11 cellular contexts compared by ENCODE assay signal in the genomic region with DNA sequence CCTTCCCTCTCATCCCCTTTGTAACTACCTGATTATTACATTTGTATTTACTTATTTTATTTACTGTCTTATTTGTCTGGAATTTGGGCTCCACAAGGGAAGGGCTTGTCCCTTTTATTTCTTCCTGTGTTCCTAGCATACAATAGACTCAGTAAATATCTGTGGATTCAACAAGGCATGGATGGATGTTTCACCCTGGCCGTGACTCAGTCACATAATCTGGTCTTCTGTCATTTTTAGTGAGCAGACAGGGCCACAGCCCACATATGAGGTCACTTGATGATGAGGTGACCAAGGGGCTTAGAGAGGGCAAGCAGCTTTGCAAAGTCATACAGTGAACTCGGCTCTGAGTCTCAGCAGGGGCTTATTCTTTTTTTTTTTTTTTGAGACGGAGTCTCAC. TPM values are rescaled to one million over a fixed set of nuclear protein-coding genes. Genes with fewer than 3 reads are reported as not detected.
DNase-seq lines count a peak whose midpoint lies in the region; ATAC-seq and TF ChIP-seq lines count a peak whose summit lies in the region.
"Had no signal": no experiment of that assay in that cellular context is flagged by ENCODE, and none has a peak within 500 bp of the region (broad histone marks: within the 10 kb centered on the region; RNA-seq: fewer than 3 reads in every experiment).

No MANE protein-coding gene starts in this region.

- H3K4me1 ChIP-seq in neuronal stem cell (ENCODE audit: control insufficient read depth in 2 of 2, insufficient read depth in 1 of 2, low read depth in 1 of 2, low read length in 2 of 2) = peaks cover 37 to 39% of the 10 kb centered on the region in 2 donors

- H3K27ac ChIP-seq in RWPE1 (peak overlapping the region; percentile 70; the same call in 1 of the 2 replicates), neuronal stem cell (replicated peaks; ENCODE audit: low read length) (peak overlapping the region; percentile 93)

- POLR2A ChIA-PET in RWPE1 (lab: Yijun Ruan, JAX; ENCODE audit: low non-redundant PET) = no interaction called here

- H2BK12ac ChIP-seq in neuronal stem cell (ENCODE audit: low read length) = no peak overlapping the region

- H3K4me2 ChIP-seq in neuronal stem cell (ENCODE audit: insufficient read depth, low read length, poor library complexity, severe bottlenecking) = peak overlapping the region; percentile 19

- H3K79me1 ChIP-seq in neuronal stem cell (ENCODE audit: low read depth, low read length) = no peaks in the 10 kb centered on the region

- WGBS in neuronal stem cell (ENCODE audit: extremely low coverage in 2 of 2, insufficient read length in 2 of 2, insufficient replicate concordance in 1 of 2), 2 donors = no CpG with 5 or more reads among the region's 3 CpGs

- CTCF ChIA-PET in RWPE1 (lab: Yijun Ruan, JAX) = no interaction called here

- H4K8ac ChIP-seq in neuronal stem cell (ENCODE audit: low read depth, low read length) = no peak overlapping the region

- no peak for ATAC-seq in GM21529 (IDR thresholded peaks at IDR 0.05; ENCODE audit: unreplicated experiment)

- no peak overlapping the region for H3K4ac ChIP-seq in neuronal stem cell (ENCODE audit: low read length)

- H2BK5ac ChIP-seq in neuronal stem cell (ENCODE audit: low read length) = no peak overlapping the region

- no peak overlapping the region for H2BK15ac ChIP-seq in neuronal stem cell (ENCODE audit: low read length)

- H3K27me3 ChIP-seq in neuronal stem cell (ENCODE audit: control insufficient read depth in 3 of 3, insufficient read depth in 3 of 3, low read depth in 1 of 3, low read length in 3 of 3) = no peaks in the 10 kb centered on the region

- H2AFZ ChIP-seq in neuronal stem cell (ENCODE audit: low read length) = peak overlapping the region; percentile 72

- H3K9ac ChIP-seq in neuronal stem cell (ENCODE audit: low read depth, low read length, poor library complexity) = no peak overlapping the region

- no peak for TF ChIP-seq CTCF in RWPE1 (conservative IDR thresholded peaks at IDR 0.05; ENCODE audit: low read depth)

- DNase-seq in Daoy (ENCODE audit: low read depth) (peak; percentile 42), RWPE1 (ENCODE audit: low spot score) (no peak), erythroblast (lab: John Stamatoyannopoulos, UW) (peak; percentile 12 to 52), neuronal stem cell (ENCODE audit: low spot score) (no peak), ACHN (no peak)
- no peak for DNase-seq in central memory CD4-positive, alpha-beta T cell
- DNase-seq in stimulated activated naive CD4-positive, alpha-beta T cell treated with Interleukin-2 at 50 U/mL for 16 hours (lab: John Stamatoyannopoulos, UW) = no peak
- DNase-seq: effector memory CD4-positive, alpha-beta T cell; midbrain; NCI-H2081 had no signal

- no peak overlapping the region for H3K4me3 ChIP-seq in neuronal stem cell (ENCODE audit: low read length in 2 of 2)

- no peaks in the 10 kb centered on the region for H3K36me3 ChIP-seq in neuronal stem cell (replicated peaks in 1 of 2; ENCODE audit: control insufficient read depth in 2 of 2, insufficient read depth in 2 of 2, low read length in 2 of 2)

- H4K91ac ChIP-seq in neuronal stem cell (ENCODE audit: low read depth, low read length, poor library complexity) = no peak overlapping the region

- in situ Hi-C loops in ACHN (cut with HindIII; ENCODE audit: low pct_ligation_motif_present, low pct_unique_long_range_greater_than_20kb, low sequenced_read_pairs) = no loop called here

- no peak overlapping the region for H3K23ac ChIP-seq in neuronal stem cell (ENCODE audit: low read depth, low read length, poor library complexity)

- TF ChIP-seq POLR2A in erythroblast (IDR thresholded peaks at IDR 0.05; ENCODE audit: low read length) = no peak

- H2AK5ac ChIP-seq in neuronal stem cell (ENCODE audit: low read depth, low read length) = no peak overlapping the region

- H3K9me3 ChIP-seq in neuronal stem cell (replicated peaks in 1 of 2; ENCODE audit: control insufficient read depth in 2 of 2, insufficient read depth in 1 of 2, low read depth in 1 of 2, low read length in 2 of 2) = no peaks in the 10 kb centered on the region

- no peak overlapping the region for H3K18ac ChIP-seq in neuronal stem cell (ENCODE audit: low read length)

- no peak overlapping the region for H3K14ac ChIP-seq in neuronal stem cell (ENCODE audit: low read length)

- H2BK120ac ChIP-seq in neuronal stem cell (ENCODE audit: low read depth, low read length) = no peak overlapping the region

RNA-seq across cellular contexts. Expression of a gene that starts 7.8 kb away (rescaled TPM):
- 20.8 and 27.7 TPM in 2 replicates for total RNA-seq in Daoy (2014; rRNA removed; shearing (Covaris generic))
- 70.2 TPM for polyA plus RNA-seq in neuronal stem cell (2013, experiment 1 of 2)
- polyA plus RNA-seq in neuronal stem cell (2013, experiment 2 of 2) = 71.5 TPM

RNA-seq across cellular contexts. Expression of a gene that starts 33.1 kb away (rescaled TPM):
- 1.3 and 2.8 TPM in 2 replicates for total RNA-seq in Daoy (2014; rRNA removed; shearing (Covaris generic))
- 14.9 TPM for polyA plus RNA-seq in neuronal stem cell (2013, experiment 1 of 2)
- 12.4 TPM for polyA plus RNA-seq in neuronal stem cell (2013, experiment 2 of 2)

RNA-seq across cellular contexts. Expression of a gene that starts 39.9 kb away (rescaled TPM):
- 0.06 TPM in 1 of 2 replicates, not detected in the other for total RNA-seq in Daoy (2014; rRNA removed; shearing (Covaris generic))
- polyA plus RNA-seq in neuronal stem cell (2013, experiment 1 of 2) = 21.6 TPM
- 22.1 TPM for polyA plus RNA-seq in neuronal stem cell (2013, experiment 2 of 2)

RNA-seq across cellular contexts. Expression of a gene that starts 50.0 kb away (rescaled TPM):
- total RNA-seq in Daoy (2014; rRNA removed; shearing (Covaris generic)) = 7.8 and 10.2 TPM in 2 replicates
- 2.6 TPM for polyA plus RNA-seq in neuronal stem cell (2013, experiment 1 of 2)
- polyA plus RNA-seq in neuronal stem cell (2013, experiment 2 of 2) = 2.8 TPM

RNA-seq across cellular contexts. Expression of a gene that starts 50.4 kb away (rescaled TPM):
- 273 and 298 TPM in 2 replicates for total RNA-seq in Daoy (2014; rRNA removed; shearing (Covaris generic))
- polyA plus RNA-seq in neuronal stem cell (2013, experiment 1 of 2) = 432 TPM
- 436 TPM for polyA plus RNA-seq in neuronal stem cell (2013, experiment 2 of 2)

Comparison
In these comparisons a context has a peak if more than half of its experiments do, and no peak if none do; other contexts are left out.
1. DNase-seq: peak in Daoy (single experiment) and erythroblast (2 of 2); none in RWPE1 (single experiment), neuronal stem cell (single experiment), central memory CD4-positive, alpha-beta T cell (single experiment), stimulated activated naive CD4-positive, alpha-beta T cell treated with Interleukin-2 at 50 U/mL for 16 hours (single experiment) and ACHN (single experiment).